In genomic region chr2:186882511-186883071, GRCh38 we compare ENCODE assay signal across 1 cellular context.
TF ChIP-seq lines count a peak whose summit lies in the region.

No MANE protein-coding gene starts in this region.

TF ChIP-seq in H1, 55 proteins besides CTCF, POLR2A, EP300 and RAD21 (continued from another document):
- no peak for TF ChIP-seq CHD7 (IDR thresholded peaks at IDR 0.05; ENCODE audit: insufficient replicate concordance, low read length)
- no peak for TF ChIP-seq KDM4A (IDR thresholded peaks at IDR 0.05; ENCODE audit: low read depth, low read length, severe bottlenecking)
- TF ChIP-seq GABPA (IDR thresholded peaks at IDR 0.05; ENCODE audit: borderline replicate concordance, insufficient read depth, low read length), result no peak
- TF ChIP-seq POLR2AphosphoS5 (IDR thresholded peaks at IDR 0.05; ENCODE audit: low read depth, low read length), result no peak
- no peak for TF ChIP-seq HDAC2 (IDR thresholded peaks at IDR 0.05; ENCODE audit: borderline replicate concordance in 1 of 2, low read depth in 2 of 2, low read length in 2 of 2)
- no peak for TF ChIP-seq EGR1 (IDR thresholded peaks at IDR 0.05; ENCODE audit: borderline replicate concordance, low read depth, low read length)
- TF ChIP-seq TAF1 (IDR thresholded peaks at IDR 0.05; ENCODE audit: low read depth, low read length), result no peak
- no peak for TF ChIP-seq SIX5 (IDR thresholded peaks at IDR 0.05; ENCODE audit: low read depth, low read length)
- TF ChIP-seq E2F6 (IDR thresholded peaks at IDR 0.05), result no peak
- TF ChIP-seq SIN3A (conservative IDR thresholded peaks at IDR 0.05 in 1 of 2, IDR thresholded peaks at IDR 0.05 in 1 of 2; ENCODE audit: low read depth in 1 of 2, low read length in 2 of 2), result no peak
